19 cellular contexts compared by ENCODE assay signal in genomic region chr18:67518566-67518965, GRCh38. TPM values are rescaled to one million over a fixed set of nuclear protein-coding genes. Genes with fewer than 3 reads are reported as not detected.
"Had no signal": no experiment of that assay in that cellular context is flagged by ENCODE, and none has a peak within 500 bp of the region (broad histone marks: within the 10 kb centered on the region; RNA-seq: fewer than 3 reads in every experiment).

No MANE protein-coding gene starts in this region.

- H3K4me3 Mint-ChIP-seq: activated CD4-positive, alpha-beta T cell treated with anti-CD3 and anti-CD28 coated beads for 36 hours; activated CD8-positive, alpha-beta T cell treated with anti-CD3 and anti-CD28 coated beads for 36 hours; dendritic cell treated with granulocyte-macrophage colony-stimulating factor and Interleukin-4, amounts not matched to agents 40 ng/mL and 50 ng/mL, for 4 days had no signal

- H3K9me3 ChIP-seq: gastrocnemius medialis, heart left ventricle, pancreas, tibial nerve had no signal

- H3K27ac ChIP-seq: pancreas, WERI-Rb-1 had no signal

- H3K27ac Mint-ChIP-seq: activated CD4-positive, alpha-beta T cell treated with anti-CD3 and anti-CD28 coated beads for 36 hours; activated CD8-positive, alpha-beta T cell treated with anti-CD3 and anti-CD28 coated beads for 36 hours; activated naive CD8-positive, alpha-beta T cell; dendritic cell treated with granulocyte-macrophage colony-stimulating factor and Interleukin-4, amounts not matched to agents 40 ng/mL and 50 ng/mL, for 4 days; effector memory CD8-positive, alpha-beta T cell had no signal

- DNase-seq: activated CD4-positive, alpha-beta T cell treated with anti-CD3 and anti-CD28 coated beads for 36 hours; activated CD8-positive, alpha-beta T cell treated with anti-CD3 and anti-CD28 coated beads for 36 hours; activated effector memory CD4-positive, alpha-beta T cell treated with anti-CD3 and anti-CD28 coated beads, Interleukin-2, amount 50 U/mL, for 16 hours; activated T-cell treated with anti-CD3 and anti-CD28 coated beads, Interleukin-2, amount 50 U/mL, for 48 hours; anterior cingulate cortex; effector memory CD8-positive, alpha-beta T cell; gastrocnemius medialis; heart left ventricle; left colon; naive B cell; pancreas; stimulated activated CD4-positive, alpha-beta T cell treated with anti-CD3 and anti-CD28 coated beads, Interleukin-12 subunit alpha, Interleukin-12 subunit beta, amount 100 ng/mL, for 4 hours; stimulated activated CD4-positive, alpha-beta T cell treated with anti-CD3 and anti-CD28 coated beads, Interleukin-2, amount 100 ng/mL, for 24 hours; WERI-Rb-1 had no signal

- H3K36me3 ChIP-seq: gastrocnemius medialis, pancreas, WERI-Rb-1 had no signal

- ATAC-seq: activated CD4-positive, alpha-beta T cell treated with anti-CD3 and anti-CD28 coated beads for 36 hours; activated CD8-positive, alpha-beta T cell treated with anti-CD3 and anti-CD28 coated beads for 36 hours; effector memory CD8-positive, alpha-beta T cell; gastrocnemius medialis; heart left ventricle; left colon; pancreas had no signal

- H3K4me3 ChIP-seq: gastrocnemius medialis, heart left ventricle, lung, pancreas, tibial nerve had no signal

- H3K9me3 Mint-ChIP-seq: activated CD8-positive, alpha-beta T cell treated with anti-CD3 and anti-CD28 coated beads for 36 hours; dendritic cell treated with granulocyte-macrophage colony-stimulating factor and Interleukin-4, amounts not matched to agents 40 ng/mL and 50 ng/mL, for 4 days; effector memory CD8-positive, alpha-beta T cell; naive B cell had no signal

- H3K27me3 ChIP-seq: gastrocnemius medialis, heart left ventricle, pancreas, tibial nerve had no signal

- H3K36me3 Mint-ChIP-seq: activated naive CD8-positive, alpha-beta T cell; naive B cell had no signal

RNA-seq across cellular contexts. Expression of gene DSEL, which starts 2.0 kb away (rescaled TPM):
- total RNA-seq: T-helper 1 cell treated with Interleukin-12 subunit alpha and Interleukin-12 subunit beta and Interleukin-4 antibody, amounts not matched to agents 30 ng/mL and 1 ng/mL, for 36 hours had no signal
